Comparison of ENCODE assay signal across 9 cellular contexts in genomic region chrX:37871626-37872302, GRCh38. TPM values are rescaled to one million over a fixed set of nuclear protein-coding genes. Genes with fewer than 3 reads are reported as not detected.
DNase-seq lines count a peak whose midpoint lies in the region; ATAC-seq and TF ChIP-seq lines count a peak whose summit lies in the region.
"Had no signal": no experiment of that assay in that cellular context is flagged by ENCODE, and none has a peak within 500 bp of the region (broad histone marks: within the 10 kb centered on the region; RNA-seq: fewer than 3 reads in every experiment).

No MANE protein-coding gene starts in this region.

- DNase-seq in Ammon's horn (ENCODE audit: low spot score) = peak; percentile 29
- peak; percentile 76 for DNase-seq in HFFc6
- peak; percentile 87 for DNase-seq in amniotic epithelial cell (ENCODE audit: low read depth)
- peak; percentile 81 for DNase-seq in kidney tubule cell (ENCODE audit: low spot score)
- DNase-seq in NCI-H2029 treated with DMSO at 0.1 percent for 48 hours (lab: John Stamatoyannopoulos, UW) = no peak
- DNase-seq: activated CD4-positive, alpha-beta T cell treated with anti-CD3 and anti-CD28 coated beads, Interleukin-2, amount 10 ng/mL, durations not matched to agents 24 days and 14 days had no signal

- H3K9me3 Mint-ChIP-seq in HFFc6 = no peaks in the 10 kb centered on the region

- peaks cover 4% of the 10 kb centered on the region for H3K27me3 Mint-ChIP-seq in HFFc6 (ENCODE audit: insufficient read depth)

- ATAC-seq in GM19035 (IDR thresholded peaks at IDR 0.05; ENCODE audit: unreplicated experiment) = no peak
- no peak for ATAC-seq in GM18867 (IDR thresholded peaks at IDR 0.05; ENCODE audit: unreplicated experiment)
- no peak for ATAC-seq in HG03442 (IDR thresholded peaks at IDR 0.05; ENCODE audit: unreplicated experiment)

- H3K36me3 Mint-ChIP-seq in HFFc6 (ENCODE audit: low read depth) = no peaks in the 10 kb centered on the region; the same call in 1 of the 2 replicates

- peak overlapping the region; percentile 47; the same call in 1 of the 2 replicates for H3K4me3 Mint-ChIP-seq in HFFc6
- H3K4me3 Mint-ChIP-seq: activated CD4-positive, alpha-beta T cell treated with anti-CD3 and anti-CD28 coated beads, Interleukin-2, amount 10 ng/mL, durations not matched to agents 24 days and 14 days had no signal

- peaks cover 38% of the 10 kb centered on the region for H3K4me1 Mint-ChIP-seq in HFFc6 (ENCODE audit: low read depth)

- peak overlapping the region; percentile 25 for H3K27ac Mint-ChIP-seq in HFFc6
- H3K27ac Mint-ChIP-seq: activated CD4-positive, alpha-beta T cell treated with anti-CD3 and anti-CD28 coated beads, Interleukin-2, amount 10 ng/mL, durations not matched to agents 24 days and 14 days had no signal

- no peak for TF ChIP-seq CTCF in HFFc6 (IDR thresholded peaks at IDR 0.05)

RNA-seq across cellular contexts. Expression of gene DYNLT3, which starts 24.4 kb away (rescaled TPM):
- 10 to 100 TPM; 24.9 to 37.3 (median 35.0) TPM for total RNA-seq in HFFc6 (2021; fragmentation: NEBNext Ultra II Directional; extraction: Animal tissue kit (Norgen Biotek cat#: 25700))
